26 cellular contexts compared by ENCODE assay signal in the genomic region with DNA sequence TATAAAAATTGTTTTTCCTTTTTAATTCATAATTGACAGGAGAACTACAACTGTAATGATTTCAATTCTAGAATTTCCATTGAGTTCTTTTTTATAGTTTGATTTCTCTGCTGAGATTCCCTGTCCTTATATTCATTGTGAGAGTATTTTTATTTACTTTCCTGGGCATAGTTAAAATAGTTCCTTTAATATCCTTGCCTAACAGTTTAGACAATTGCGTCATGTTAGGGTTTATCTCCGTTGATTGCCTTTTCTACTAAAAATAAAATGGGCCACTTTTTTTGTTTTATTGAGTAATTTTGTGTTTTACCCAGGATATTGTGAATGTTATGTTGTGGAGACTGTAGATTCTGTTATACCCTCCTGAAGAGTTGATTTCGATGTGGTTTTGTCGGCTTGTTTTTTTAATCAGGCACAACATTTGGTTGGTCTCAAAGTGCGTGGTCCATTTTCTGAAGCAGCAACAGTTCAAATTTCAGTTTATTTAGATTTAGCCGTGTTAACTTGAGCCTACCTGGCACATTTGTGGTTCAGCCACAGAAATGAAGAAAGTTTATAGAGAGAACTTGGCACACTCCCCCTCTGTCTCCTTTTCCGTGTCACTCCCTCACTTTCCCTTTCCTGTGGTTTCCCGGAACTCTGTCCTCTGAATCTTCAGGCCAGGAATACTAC. TPM values are rescaled to one million over a fixed set of nuclear protein-coding genes. Genes with fewer than 3 reads are reported as not detected.
DNase-seq lines count a peak whose midpoint lies in the region; ATAC-seq, FAIRE-seq and TF ChIP-seq lines count a peak whose summit lies in the region.
"Had no signal": no experiment of that assay in that cellular context is flagged by ENCODE, and none has a peak within 500 bp of the region (broad histone marks: within the 10 kb centered on the region; RNA-seq: fewer than 3 reads in every experiment).

No MANE protein-coding gene starts in this region.

- no peaks in the 10 kb centered on the region for H3K4me1 ChIP-seq in K562 (replicated peaks in 1 of 2; ENCODE audit: control insufficient read depth in 2 of 2, insufficient read depth in 2 of 2, low read length in 2 of 2)
- H3K4me1 ChIP-seq: gastroesophageal sphincter, lower lobe of right lung, spleen, tibial nerve had no signal

- POLR2A ChIA-PET in K562 (lab: Yijun Ruan, JAX): no interaction called here

- H2AFZ ChIP-seq in K562 (ENCODE audit: low read depth, low read length): no peak overlapping the region

- no peaks in the 10 kb centered on the region for H3K27me3 ChIP-seq in K562 (ENCODE audit: control insufficient read depth in 2 of 2, insufficient read depth in 2 of 2, low read length in 2 of 2)
- H3K27me3 ChIP-seq: spleen had no signal

- no peaks in the 10 kb centered on the region for H3K36me3 Mint-ChIP-seq in activated CD8-positive, alpha-beta memory T cell treated with anti-CD3 and anti-CD28 coated beads, Interleukin-2, amount 10 ng/mL, durations not matched to agents 7 days and 5 days

- CTCF ChIA-PET in K562 (lab: Yijun Ruan, JAX; ENCODE audit: low intra/inter-chr PET ratio): no interaction called here
- CTCF ChIA-PET in activated CD8-positive, alpha-beta memory T cell treated with anti-CD3 and anti-CD28 coated beads, Interleukin-2, amount 10 ng/mL, durations not matched to agents 7 days and 5 days (lab: Charles Lee): no interaction called here

- no peak for TF ChIP-seq CTCF in K562 (IDR thresholded peaks at IDR 0.05 in 2 of 3, conservative IDR thresholded peaks at IDR 0.05 in 1 of 3; ENCODE audit: insufficient read depth in 2 of 3, low read depth in 1 of 3, low read length in 3 of 3)

- 8% methylated on average over 8 of the region's 8 CpGs for WGBS in K562 (ENCODE audit: insufficient coverage, low coverage, missing lambda C conversion rate)

- in situ Hi-C loops in K562 (cut with MboI): no loop called here

- no peak overlapping the region for H3K4me3 Mint-ChIP-seq in activated CD8-positive, alpha-beta memory T cell treated with anti-CD3 and anti-CD28 coated beads, Interleukin-2, amount 10 ng/mL, durations not matched to agents 7 days and 5 days

- DNase-seq in NOMO-1 treated with DMSO at 0.1 percent for 48 hours (lab: John Stamatoyannopoulos, UW; ENCODE audit: unreplicated experiment) (peak; percentile 6), NOMO-1 (lab: John Stamatoyannopoulos, UW; ENCODE audit: unreplicated experiment in 2 of 2) (no peak), K562 (ENCODE audit: extremely low read depth in 1 of 4, low spot score in 3 of 4) (no peak), myocyte (ENCODE audit: low read depth) (peak; percentile 11), OCI-M2 (lab: John Stamatoyannopoulos, UW; ENCODE audit: unreplicated experiment) (no peak), mesenteric fat pad (ENCODE audit: low spot score) (no peak), NCI-H82 (lab: John Stamatoyannopoulos, UW) (no peak)
- no peak for DNase-seq in activated CD8-positive, alpha-beta memory T cell treated with anti-CD3 and anti-CD28 coated beads, Interleukin-2, amount 10 ng/mL, durations not matched to agents 7 days and 5 days
- DNase-seq: 8988T; activated CD4-positive, alpha-beta T cell treated with anti-CD3 and anti-CD28 coated beads for 48 hours; activated naive CD4-positive, alpha-beta T cell treated with anti-CD3 and anti-CD28 coated beads, Interleukin-2, amount 50 U/mL, for 16 hours; aorta; GDM1; islet precursor cell; lower lobe of right lung; NCI-H1694; NCI-H2171 treated with DMSO at 0.1 percent for 48 hours; NCI-H526; SHP77; spleen; stimulated activated CD4-positive, alpha-beta T cell treated with anti-CD3 and anti-CD28 coated beads, Interleukin-4, amount 100 ng/mL, for 24 hours; stimulated activated naive CD8-positive, alpha-beta T cell treated with anti-CD3 and anti-CD28 coated beads, Interleukin-15, Interleukin-2, amounts not matched to agents 100 U/mL and 50 U/mL, for 24 hours; T-helper 1 cell had no signal

- H3K4me2 ChIP-seq in K562 (ENCODE audit: insufficient read depth, low read length): peak overlapping the region; percentile 11; the same call in 1 of the 2 replicates

- TF ChIP-seq RAD21 in K562 (CRISPR knock-in tag; conservative IDR thresholded peaks at IDR 0.05 in 1 of 2, IDR thresholded peaks at IDR 0.05 in 1 of 2): no peak

- intact Hi-C loops in K562 (cut with micrococcal nuclease): no loop called here

- H3K9me3 ChIP-seq in K562 (replicated peaks; ENCODE audit: control insufficient read depth, insufficient read depth, low read depth, low read length): no peaks in the 10 kb centered on the region
- H3K9me3 ChIP-seq: gastroesophageal sphincter, lower lobe of right lung, spleen, tibial nerve had no signal

- ATAC-seq in K562: no peak
- no peak for ATAC-seq in activated CD8-positive, alpha-beta memory T cell treated with anti-CD3 and anti-CD28 coated beads, Interleukin-2, amount 10 ng/mL, durations not matched to agents 7 days and 5 days
- ATAC-seq: gastroesophageal sphincter; lower lobe of right lung; stimulated activated naive CD8-positive, alpha-beta T cell treated with anti-CD3 and anti-CD28 coated beads, Interleukin-15, Interleukin-2, amounts not matched to agents 100 U/mL and 50 U/mL, for 24 hours had no signal

- BruUV-seq in K562 (replicated peaks; lab: Mats Ljungman, UMichigan): no TSS peak

- H3K79me2 ChIP-seq in K562 (ENCODE audit: control insufficient read depth, insufficient read depth, low read length): no peaks in the 10 kb centered on the region

- no peaks in the 10 kb centered on the region for H3K27me3 Mint-ChIP-seq in activated CD8-positive, alpha-beta memory T cell treated with anti-CD3 and anti-CD28 coated beads, Interleukin-2, amount 10 ng/mL, durations not matched to agents 7 days and 5 days

- H3K4me3 ChIP-seq in K562: no peak overlapping the region
- H3K4me3 ChIP-seq: gastroesophageal sphincter, lower lobe of right lung, spleen, tibial nerve had no signal

- FAIRE-seq in K562 (lab: Jason Lieb, UNC): no peak

- no peaks in the 10 kb centered on the region for H3K9me3 Mint-ChIP-seq in activated CD8-positive, alpha-beta memory T cell treated with anti-CD3 and anti-CD28 coated beads, Interleukin-2, amount 10 ng/mL, durations not matched to agents 7 days and 5 days (ENCODE audit: low read depth)

- no peak overlapping the region; a peak in 1 of 4 replicates for H3K9ac ChIP-seq in K562 (ENCODE audit: insufficient read depth in 1 of 2, low read depth in 2 of 2, low read length in 2 of 2)

- H3K27ac Mint-ChIP-seq in activated CD8-positive, alpha-beta memory T cell treated with anti-CD3 and anti-CD28 coated beads, Interleukin-2, amount 10 ng/mL, durations not matched to agents 7 days and 5 days: no peak overlapping the region

- H3K27ac ChIP-seq in K562 (ENCODE audit: extremely low read depth, low read depth, low read length): no peak overlapping the region; the same call in 2 of the 3 replicates
- H3K27ac ChIP-seq: gastroesophageal sphincter, HL-60, lower lobe of right lung, spleen, tibial nerve had no signal

- H3K36me3 ChIP-seq in K562 (ENCODE audit: control insufficient read depth, insufficient read depth, low read length): no peaks in the 10 kb centered on the region
- H3K36me3 ChIP-seq: gastroesophageal sphincter, lower lobe of right lung, spleen, tibial nerve had no signal

- TF ChIP-seq EP300 in K562 (IDR thresholded peaks at IDR 0.05; ENCODE audit: low read length): no peak

- H4K20me1 ChIP-seq in K562 (replicated peaks; ENCODE audit: control insufficient read depth, insufficient read depth, low read length): no peaks in the 10 kb centered on the region

- no peaks in the 10 kb centered on the region for H3K9me1 ChIP-seq in K562 (ENCODE audit: control insufficient read depth, insufficient read depth, low read length)

- no peaks in the 10 kb centered on the region for H3K4me1 Mint-ChIP-seq in activated CD8-positive, alpha-beta memory T cell treated with anti-CD3 and anti-CD28 coated beads, Interleukin-2, amount 10 ng/mL, durations not matched to agents 7 days and 5 days

- TF ChIP-seq POLR2A in K562 (conservative IDR thresholded peaks at IDR 0.05): no peak

TF ChIP-seq in K562, 482 proteins besides CTCF, POLR2A, EP300 and RAD21:
- TF ChIP-seq DIDO1 (tag; IDR thresholded peaks at IDR 0.05; ENCODE audit: low read depth) (no peak), ATF1 (CRISPR knock-in tag; IDR thresholded peaks at IDR 0.05) (no peak), ATF1 (tag; IDR thresholded peaks at IDR 0.05) (no peak), HNRNPK (IDR thresholded peaks at IDR 0.05; ENCODE audit: low read depth, low read length, poor library complexity, severe bottlenecking) (no peak), CEBPG (CRISPR knock-in tag; IDR thresholded peaks at IDR 0.05) (no peak), CEBPG (tag; conservative IDR thresholded peaks at IDR 0.05 in 1 of 2, IDR thresholded peaks at IDR 0.05 in 1 of 2) (peak; percentile 87 to 89), HNRNPLL (IDR thresholded peaks at IDR 0.05; ENCODE audit: low read depth, low read length, poor library complexity, severe bottlenecking) (no peak), XRCC5 (IDR thresholded peaks at IDR 0.05; ENCODE audit: low read depth, low read length) (no peak)

RNA-seq across cellular contexts. Expression of a gene that starts 16.0 kb away (rescaled TPM):
- 5.3 and 18.1 TPM in 2 replicates for total RNA-seq in K562 (2011; cell fraction: chromatin; rRNA removed; ENCODE audit: low replicate concordance)
- total RNA-seq in K562 (2011; cell fraction: nucleolus; rRNA removed): 4.3 and 6.7 TPM in 2 replicates
- 9.3 and 21.5 TPM in 2 replicates for total RNA-seq in K562 (2011; cell fraction: nucleoplasm; rRNA removed)
- 3.9 and 5.6 TPM in 2 replicates for total RNA-seq in K562 (2014; rRNA removed)
- 5.1 and 6.9 TPM in 2 replicates for total RNA-seq in K562 (2014; rRNA removed; fragmentation: Illumina TruSeq; extraction: Trizol)
- 4.0 and 4.4 TPM in 2 replicates for total RNA-seq in K562 (2015; rRNA removed; fragmentation: Illumina TruSeq; extraction: Trizol)
- 4.2 and 4.9 TPM in 2 replicates for total RNA-seq in K562 (2021)
- polyA plus RNA-seq in K562 (2011; rRNA removed): 7.2 and 11.8 TPM in 2 replicates
- polyA plus RNA-seq in K562 (2011; cell fraction: cytosol; rRNA removed): 7.7 and 8.0 TPM in 2 replicates
- 4.2 and 9.5 TPM in 2 replicates for polyA plus RNA-seq in K562 (2011; cell fraction: nucleus; rRNA removed)
- polyA plus RNA-seq in K562 (2012): 2.3 and 2.8 TPM in 2 replicates
- 5.1 and 7.1 TPM in 2 replicates for polyA plus RNA-seq in K562 (2014; fragmentation: Illumina TruSeq; extraction: Trizol)
- polyA plus RNA-seq in K562 (2014; fragmentation: Nextera tagmentation; extraction: Ambion mirVana): 1 to 10 TPM; 1.7 to 4.2 TPM
- polyA plus RNA-seq in K562 (2014; rRNA removed): 2.8 and 3.7 TPM in 2 replicates
- 9.5 and 12.8 TPM in 2 replicates for polyA minus RNA-seq in K562 (2011; rRNA and poly(A)+ RNA removed)
- polyA minus RNA-seq in K562 (2011; cell fraction: cytosol; rRNA and poly(A)+ RNA removed): 4.0 and 5.6 TPM in 2 replicates
- polyA minus RNA-seq in K562 (2011; cell fraction: nucleus; rRNA and poly(A)+ RNA removed): 6.2 and 8.6 TPM in 2 replicates
- total RNA-seq in myocyte: 18.1 and 35.9 TPM in 2 replicates
- polyA plus RNA-seq in myocyte (2012): 8.7 TPM
- total RNA-seq in activated CD8-positive, alpha-beta memory T cell treated with anti-CD3 and anti-CD28 coated beads, Interleukin-2, amount 10 ng/mL, durations not matched to agents 7 days and 5 days: not detected
- total RNA-seq in mesenteric fat pad: 32.4 TPM

Comparison
In these comparisons a context has a peak if more than half of its experiments do, and no peak if none do; other contexts are left out.
1. DNase-seq: peak in NOMO-1 treated with DMSO at 0.1 percent for 48 hours (single experiment) and myocyte (single experiment); none in NOMO-1 (0 of 2), K562 (0 of 4), activated CD8-positive, alpha-beta memory T cell treated with anti-CD3 and anti-CD28 coated beads, Interleukin-2, amount 10 ng/mL, durations not matched to agents 7 days and 5 days (single experiment), OCI-M2 (single experiment), mesenteric fat pad (single experiment) and NCI-H82 (single experiment).
2. RNA of a gene that starts 16.0 kb away (total RNA-seq): 18.1 to 35.9 TPM in myocyte, 32.4 TPM in mesenteric fat pad (single experiment) and 3.9 to 21.5 TPM in K562; not detected in activated CD8-positive, alpha-beta memory T cell treated with anti-CD3 and anti-CD28 coated beads, Interleukin-2, amount 10 ng/mL, durations not matched to agents 7 days and 5 days; every median in the first group is over 4 times any median in the second.